14 cellular contexts compared by ENCODE assay signal in the genomic region with DNA sequence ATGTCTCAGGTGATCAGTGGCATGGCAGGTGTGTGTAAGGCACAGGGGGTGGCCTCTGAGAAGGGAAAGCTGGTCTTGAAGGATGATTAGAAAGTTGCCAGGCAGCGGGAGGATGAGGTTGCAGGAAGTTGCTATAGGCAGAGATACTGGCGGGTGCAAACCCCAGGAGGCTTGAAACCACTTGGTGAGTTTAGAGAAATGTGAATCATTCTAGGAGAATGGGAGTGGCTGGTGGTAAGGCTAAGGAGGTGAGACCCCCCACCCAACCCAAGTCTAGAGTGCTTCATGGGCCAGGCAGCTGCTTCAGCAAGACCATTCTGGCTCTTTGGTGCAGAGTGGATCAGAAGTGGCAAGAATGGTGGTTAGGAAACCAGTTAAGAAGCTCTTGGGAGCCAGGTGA.
A peak's percentile ranks its signal among the peaks of the same experiment; 100 is the strongest.
DNase-seq lines count a peak whose midpoint lies in the region; ATAC-seq lines count a peak whose summit lies in the region.
"Had no signal": no experiment of that assay in that cellular context is flagged by ENCODE, and none has a peak within 500 bp of the region (broad histone marks: within the 10 kb centered on the region; RNA-seq: fewer than 3 reads in every experiment).

No MANE protein-coding gene starts in this region.

- H3K27ac Mint-ChIP-seq in activated naive CD8-positive, alpha-beta T cell = peak overlapping the region; percentile 16
- peak overlapping the region; percentile 13 for H3K27ac Mint-ChIP-seq in stimulated activated memory B cell treated with anti-CD40 and anti-IgM and Interleukin-4, amounts not matched to agents 10 μg/mL and 1 μg/mL and 100 μg/mL, for 72 hours
- H3K27ac Mint-ChIP-seq: WTC11 had no signal

- no peaks in the 10 kb centered on the region for H3K27me3 Mint-ChIP-seq in activated naive CD8-positive, alpha-beta T cell
- no peaks in the 10 kb centered on the region for H3K27me3 Mint-ChIP-seq in stimulated activated memory B cell treated with anti-CD40 and anti-IgM and Interleukin-4, amounts not matched to agents 10 μg/mL and 1 μg/mL and 100 μg/mL, for 72 hours
- H3K27me3 Mint-ChIP-seq: IgD-negative memory B cell had no signal

- H3K36me3 Mint-ChIP-seq in activated naive CD8-positive, alpha-beta T cell = peaks cover 26% of the 10 kb centered on the region
- peaks cover 43% of the 10 kb centered on the region for H3K36me3 Mint-ChIP-seq in stimulated activated memory B cell treated with anti-CD40 and anti-IgM and Interleukin-4, amounts not matched to agents 10 μg/mL and 1 μg/mL and 100 μg/mL, for 72 hours

- H3K4me3 Mint-ChIP-seq in activated naive CD8-positive, alpha-beta T cell = peak overlapping the region; percentile 38
- H3K4me3 Mint-ChIP-seq in stimulated activated memory B cell treated with anti-CD40 and anti-IgM and Interleukin-4, amounts not matched to agents 10 μg/mL and 1 μg/mL and 100 μg/mL, for 72 hours = no peak overlapping the region
- H3K4me3 Mint-ChIP-seq: WTC11 had no signal

- no peaks in the 10 kb centered on the region for H3K9me3 Mint-ChIP-seq in activated naive CD8-positive, alpha-beta T cell (ENCODE audit: low read depth)
- no peaks in the 10 kb centered on the region for H3K9me3 Mint-ChIP-seq in stimulated activated memory B cell treated with anti-CD40 and anti-IgM and Interleukin-4, amounts not matched to agents 10 μg/mL and 1 μg/mL and 100 μg/mL, for 72 hours
- H3K9me3 Mint-ChIP-seq: IgD-negative memory B cell, WTC11 had no signal

- no peak for ATAC-seq in stimulated activated memory B cell treated with anti-CD40 and anti-IgM and Interleukin-4, amounts not matched to agents 10 μg/mL and 1 μg/mL and 100 μg/mL, for 72 hours
- ATAC-seq in GM21529 (IDR thresholded peaks at IDR 0.05; ENCODE audit: unreplicated experiment) = no peak
- ATAC-seq: left lung, WTC11 had no signal

- peak; percentile 68 for DNase-seq in activated CD8-positive, alpha-beta memory T cell treated with anti-CD3 and anti-CD28 coated beads, Interleukin-2, amount 50 U/mL, for 48 hours
- no peak for DNase-seq in activated CD8-positive, alpha-beta memory T cell treated with anti-CD3 and anti-CD28 coated beads for 24 hours
- DNase-seq in RPMI8226 (peak; percentile 20), glomerular visceral epithelial cell (ENCODE audit: extremely low spot score) (no peak), kidney tubule cell (ENCODE audit: low spot score) (no peak)
- DNase-seq: effector CD8-positive, alpha-beta T cell; left lung; stimulated activated naive CD4-positive, alpha-beta T cell treated with Interleukin-2 at 50 U/mL for 16 hours; SW 1271 had no signal

- peaks cover 42% of the 10 kb centered on the region for H3K4me1 Mint-ChIP-seq in activated naive CD8-positive, alpha-beta T cell (ENCODE audit: low read depth)
- peaks cover 19% of the 10 kb centered on the region for H3K4me1 Mint-ChIP-seq in stimulated activated memory B cell treated with anti-CD40 and anti-IgM and Interleukin-4, amounts not matched to agents 10 μg/mL and 1 μg/mL and 100 μg/mL, for 72 hours

Comparison
In these comparisons a context has a peak if more than half of its experiments do, and no peak if none do; other contexts are left out.
1. DNase-seq: peak in activated CD8-positive, alpha-beta memory T cell treated with anti-CD3 and anti-CD28 coated beads, Interleukin-2, amount 50 U/mL, for 48 hours (single experiment) and RPMI8226 (single experiment); none in activated CD8-positive, alpha-beta memory T cell treated with anti-CD3 and anti-CD28 coated beads for 24 hours (single experiment), glomerular visceral epithelial cell (single experiment) and kidney tubule cell (single experiment).